8 cellular contexts compared by ENCODE assay signal in genomic region chr22:31490496-31490925, GRCh38. TPM values are rescaled to one million over a fixed set of nuclear protein-coding genes. Genes with fewer than 3 reads are reported as not detected.
DNase-seq lines count a peak whose midpoint lies in the region; ATAC-seq and TF ChIP-seq lines count a peak whose summit lies in the region.

No MANE protein-coding gene starts in this region.

- peaks cover 0 to 15% (median 9%) of the 10 kb centered on the region in 5 donors for H3K36me3 ChIP-seq in subcutaneous abdominal adipose tissue (ENCODE audit: control insufficient read depth in 5 of 5, insufficient read depth in 5 of 5, low read length in 5 of 5)

- H3K4me3 ChIP-seq in AG10803 (ENCODE audit: low read length) (peak overlapping the region; percentile 91), fibroblast of mammary gland (ENCODE audit: control insufficient read depth, low read depth, low read length) (peak overlapping the region; percentile 74), subcutaneous abdominal adipose tissue (ENCODE audit: low read depth in 1 of 5, low read length in 5 of 5) (peak overlapping the region; percentile 68 to 94 (median 90))

- no peaks in the 10 kb centered on the region for H3K9me3 Mint-ChIP-seq in activated T-cell treated with anti-CD3 and anti-CD28 coated beads, Interleukin-2, amount 50 U/mL, for 72 hours
- no peaks in the 10 kb centered on the region for H3K9me3 Mint-ChIP-seq in natural killer cell

- intact Hi-C loops in natural killer cell (cut with micrococcal nuclease), result loop anchor here (5.0 to 10.0 kb wide), 2 partner anchors 37 to 146 kb away; partner anchors contain the start of gene PATZ1

- no peaks in the 10 kb centered on the region for H3K27me3 Mint-ChIP-seq in activated T-cell treated with anti-CD3 and anti-CD28 coated beads, Interleukin-2, amount 50 U/mL, for 72 hours (ENCODE audit: low read depth)
- H3K27me3 Mint-ChIP-seq in natural killer cell (ENCODE audit: low read depth in 2 of 2), result no peaks in the 10 kb centered on the region

- no peaks in the 10 kb centered on the region for H3K27me3 ChIP-seq in subcutaneous abdominal adipose tissue (ENCODE audit: control insufficient read depth in 5 of 5, insufficient read depth in 4 of 5, low read length in 5 of 5)

- peak overlapping the region; percentile 78 to 90 (median 83) for H3K9ac ChIP-seq in subcutaneous abdominal adipose tissue (ENCODE audit: low read length in 5 of 5)

- peak overlapping the region; percentile 98 for H3K27ac Mint-ChIP-seq in activated T-cell treated with anti-CD3 and anti-CD28 coated beads, Interleukin-2, amount 50 U/mL, for 72 hours
- peak overlapping the region; percentile 95 to 97 for H3K27ac Mint-ChIP-seq in natural killer cell

- H3K4me1 ChIP-seq in subcutaneous abdominal adipose tissue (ENCODE audit: control insufficient read depth in 5 of 5, insufficient read depth in 5 of 5, low read length in 5 of 5), result peaks cover 7 to 32% (median 26%) of the 10 kb centered on the region in 5 donors

- peak; percentile 54 for ATAC-seq in GM18858 (IDR thresholded peaks at IDR 0.05; ENCODE audit: unreplicated experiment)
- ATAC-seq in HG03066 (IDR thresholded peaks at IDR 0.05; ENCODE audit: low read depth, unreplicated experiment), result peak; percentile 57
- peak; percentile 55 to 61 for ATAC-seq in activated T-cell treated with anti-CD3 and anti-CD28 coated beads, Interleukin-2, amount 50 U/mL, for 72 hours (replicated peaks in 1 of 2)
- peak; percentile 46 to 80 (median 51) for ATAC-seq in natural killer cell

- H3K9me3 ChIP-seq in subcutaneous abdominal adipose tissue (ENCODE audit: control insufficient read depth in 5 of 5, low read length in 5 of 5), result no peaks in the 10 kb centered on the region

- H3K36me3 Mint-ChIP-seq in activated T-cell treated with anti-CD3 and anti-CD28 coated beads, Interleukin-2, amount 50 U/mL, for 72 hours (ENCODE audit: insufficient read depth in 2 of 2), result peaks cover 11 to 15% of the 10 kb centered on the region in 2 donors
- no peaks in the 10 kb centered on the region for H3K36me3 Mint-ChIP-seq in natural killer cell

- TF ChIP-seq CTCF in AG10803 (conservative IDR thresholded peaks at IDR 0.05; ENCODE audit: low read length), result peak; percentile 24
- no peak for TF ChIP-seq CTCF in fibroblast of mammary gland (conservative IDR thresholded peaks at IDR 0.05; ENCODE audit: control insufficient read depth, insufficient read depth, low read depth, low read length)
- no peak for TF ChIP-seq CTCF in natural killer cell (IDR thresholded peaks at IDR 0.05)

- peak overlapping the region; percentile 81 for H3K27ac ChIP-seq in subcutaneous abdominal adipose tissue (ENCODE audit: low read depth, low read length)

- H3K4me3 Mint-ChIP-seq in activated T-cell treated with anti-CD3 and anti-CD28 coated beads, Interleukin-2, amount 50 U/mL, for 72 hours, result peak overlapping the region; percentile 92 to 97
- peak overlapping the region; percentile 97 for H3K4me3 Mint-ChIP-seq in natural killer cell

- DNase-seq in AG10803 (ENCODE audit: low read depth) (peak; percentile 80), OCI-M1 (lab: John Stamatoyannopoulos, UW) (peak; percentile 94), fibroblast of mammary gland (ENCODE audit: low read depth) (peak; percentile 72), natural killer cell (peak; percentile 41)
- DNase-seq in activated T-cell treated with anti-CD3 and anti-CD28 coated beads, Interleukin-2, amount 50 U/mL, for 72 hours, result peak; percentile 51 to 53

- H3K4me1 Mint-ChIP-seq in activated T-cell treated with anti-CD3 and anti-CD28 coated beads, Interleukin-2, amount 50 U/mL, for 72 hours (ENCODE audit: low read depth), result peaks cover 63% of the 10 kb centered on the region
- peaks cover 21 to 22% of the 10 kb centered on the region in 2 donors for H3K4me1 Mint-ChIP-seq in natural killer cell

RNA-seq across cellular contexts. Expression of gene EIF4ENIF1, which starts 0.9 kb away (rescaled TPM):
- total RNA-seq in activated T-cell treated with anti-CD3 and anti-CD28 coated beads, Interleukin-2, amount 50 U/mL, for 72 hours, result 10 to 100 TPM; 46.9 to 48.6 TPM
- total RNA-seq in natural killer cell, result 10 to 100 TPM; 31.1 to 41.7 (median 41.2) TPM

RNA-seq across cellular contexts. Expression of gene SFI1, which starts 5.8 kb away (rescaled TPM):
- 100 to 1,000 TPM; 285 to 342 TPM for total RNA-seq in activated T-cell treated with anti-CD3 and anti-CD28 coated beads, Interleukin-2, amount 50 U/mL, for 72 hours
- 100 to 1,000 TPM; 208 to 225 (median 217) TPM for total RNA-seq in natural killer cell

Comparison
In these comparisons a context has a peak if more than half of its experiments do, and no peak if none do; other contexts are left out.
1. Peak in every context shown above with its lines: DNase-seq, ATAC-seq, H3K4me3 ChIP-seq and H3K27ac ChIP-seq.
2. DNase-seq: peak in every context shown above with its lines; median percentile 94 in OCI-M1; 80 in AG10803; 72 in fibroblast of mammary gland; 52 in activated T-cell treated with anti-CD3 and anti-CD28 coated beads, Interleukin-2, amount 50 U/mL, for 72 hours; 41 in natural killer cell.